9 cellular contexts compared by ENCODE assay signal in genomic region chr3:24365168-24365567, GRCh38.
DNase-seq lines count a peak whose midpoint lies in the region; ATAC-seq and TF ChIP-seq lines count a peak whose summit lies in the region.
"Had no signal": no experiment of that assay in that cellular context is flagged by ENCODE, and none has a peak within 500 bp of the region (broad histone marks: within the 10 kb centered on the region; RNA-seq: fewer than 3 reads in every experiment).

No MANE protein-coding gene starts in this region.

- H2AFZ ChIP-seq in GM23248, result peak overlapping the region; percentile 12; the same call in 1 of the 2 replicates

- 2 to 3% methylated on average over 2 of the region's 2 CpGs for WGBS in GM23248 (ENCODE audit: low coverage in 1 of 2, low lambda C conversion rate in 2 of 2, missing lambda C conversion rate in 2 of 2), 2 experiments

- no peaks in the 10 kb centered on the region for H3K36me3 ChIP-seq in GM23248 (ENCODE audit: low read depth)
- H3K36me3 ChIP-seq: tibial nerve had no signal

- H3K27ac ChIP-seq in GM23248, result peak overlapping the region; percentile 18; the same call in 1 of the 2 replicates

- ATAC-seq in GM21360 (IDR thresholded peaks at IDR 0.05; ENCODE audit: unreplicated experiment) (no peak), HG03378 (IDR thresholded peaks at IDR 0.05; ENCODE audit: unreplicated experiment) (no peak)

- no peaks in the 10 kb centered on the region for H3K9me3 ChIP-seq in GM23248 (ENCODE audit: low read depth)
- H3K9me3 ChIP-seq: tibial nerve had no signal

- TF ChIP-seq CTCF in retinal pigment epithelial cell (conservative IDR thresholded peaks at IDR 0.05; ENCODE audit: low read depth, low read length), result peak; percentile 39

- peak; percentile 82 for DNase-seq in GM23248
- peak; percentile 70 for DNase-seq in SW480 (ENCODE audit: low spot score)
- DNase-seq in glomerular endothelial cell (ENCODE audit: extremely low read depth, low read depth, low spot score), result peak; percentile 80
- peak; percentile 90 for DNase-seq in retinal pigment epithelial cell (ENCODE audit: low read depth)
- DNase-seq in middle frontal gyrus (ENCODE audit: extremely low spot score, low spot score), result no peak
- DNase-seq in posterior vena cava (ENCODE audit: low spot score), result no peak

- peak overlapping the region; percentile 53 for H3K4me2 ChIP-seq in GM23248 (ENCODE audit: unreplicated experiment)

- H3F3A ChIP-seq in GM23248 (ENCODE audit: insufficient read depth), result peaks cover 7% of the 10 kb centered on the region; the same call in 1 of the 2 replicates

- intact Hi-C loops in posterior vena cava (cut with DNase I), result no loop called here

- in situ Hi-C loops in GM23248 (cut with MboI), result no loop called here

- no peaks in the 10 kb centered on the region for H3K27me3 ChIP-seq in GM23248 (replicated peaks; ENCODE audit: insufficient read depth)
- H3K27me3 ChIP-seq: tibial nerve had no signal

- H3K9ac ChIP-seq in GM23248, result peak overlapping the region; percentile 11; the same call in 1 of the 2 replicates

- H3K4me1 ChIP-seq in GM23248 (ENCODE audit: insufficient read depth), result peaks cover 24% of the 10 kb centered on the region

- no peaks in the 10 kb centered on the region for H3K79me2 ChIP-seq in GM23248 (ENCODE audit: insufficient read depth)

- peak overlapping the region; percentile 6; the same call in 1 of the 2 replicates for H3K4me3 ChIP-seq in GM23248
- H3K4me3 ChIP-seq in retinal pigment epithelial cell (ENCODE audit: low read length), result no peak overlapping the region
- H3K4me3 ChIP-seq: tibial nerve had no signal

- no peaks in the 10 kb centered on the region for H4K20me1 ChIP-seq in GM23248 (ENCODE audit: insufficient read depth)

- H3K9me2 ChIP-seq in GM23248 (ENCODE audit: insufficient read depth), result no peaks in the 10 kb centered on the region; the same call in 1 of the 2 replicates

Comparison
In these comparisons a context has a peak if more than half of its experiments do, and no peak if none do; other contexts are left out.
1. DNase-seq: peak in GM23248 (single experiment), SW480 (single experiment), glomerular endothelial cell (single experiment) and retinal pigment epithelial cell (single experiment); none in middle frontal gyrus (single experiment) and posterior vena cava (single experiment).